ENCODE assay signal across 24 cellular contexts in genomic region chr6:84442241-84442640, GRCh38.
"Had no signal": no experiment of that assay in that cellular context is flagged by ENCODE, and none has a peak within 500 bp of the region (broad histone marks: within the 10 kb centered on the region; RNA-seq: fewer than 3 reads in every experiment).

No MANE protein-coding gene starts in this region.

- H3K9me3 ChIP-seq: left ventricle myocardium inferior, neutrophil, right atrium auricular region, right lobe of liver, stomach, suprapubic skin, thoracic aorta, tibial artery, upper lobe of right lung had no signal

- H3K36me3 ChIP-seq: left ventricle myocardium inferior, neutrophil, right atrium auricular region, right lobe of liver, stomach, suprapubic skin, thoracic aorta, tibial artery, upper lobe of right lung had no signal

- H3K27ac ChIP-seq: hepatocyte, left ventricle myocardium inferior, neutrophil, parathyroid adenoma, right atrium auricular region, right lobe of liver, skin epidermis, stomach, suprapubic skin, thoracic aorta, tibial artery, upper lobe of right lung had no signal

- DNase-seq: islet precursor cell; left ventricle myocardium inferior; midbrain; naive thymus-derived CD8-positive, alpha-beta T cell; occipital lobe; right lobe of liver; stimulated activated CD4-positive, alpha-beta T cell treated with anti-CD3 and anti-CD28 coated beads, Interleukin-12 subunit alpha, Interleukin-12 subunit beta, amount 100 ng/mL, for 4 hours; stimulated activated CD4-positive, alpha-beta T cell treated with anti-CD3 and anti-CD28 coated beads, Interleukin-15, amount 100 ng/mL, for 24 hours; stimulated activated CD4-positive, alpha-beta T cell treated with anti-CD3 and anti-CD28 coated beads, Interleukin-2, amount 100 ng/mL, for 24 hours; stimulated activated CD4-positive, alpha-beta T cell treated with anti-CD3 and anti-CD28 coated beads, Interleukin-4, amount 100 ng/mL, for 1 hour; stimulated activated naive B cell treated with anti-CD40 and anti-IgM and Interleukin-4, amounts not matched to agents 10 μg/mL and 1 μg/mL and 100 μg/mL, for 72 hours; stimulated activated naive CD8-positive, alpha-beta T cell treated with anti-CD3 and anti-CD28 coated beads, Interleukin-15, Interleukin-2, amounts not matched to agents 100 U/mL and 50 U/mL, for 24 hours; stomach; tibial artery; trophoblast cell; upper lobe of right lung had no signal

- H3K9ac ChIP-seq: parathyroid adenoma had no signal

- H3K4me1 ChIP-seq: left ventricle myocardium inferior, parathyroid adenoma, right atrium auricular region, right lobe of liver, stomach, suprapubic skin, upper lobe of right lung had no signal

- H3K4me2 ChIP-seq: hepatocyte had no signal

- H2AFZ ChIP-seq: hepatocyte, parathyroid adenoma had no signal

- H3K4me3 ChIP-seq: hepatocyte, left ventricle myocardium inferior, lung, right atrium auricular region, right lobe of liver, skin epidermis, stomach, suprapubic skin, thoracic aorta, tibial artery, upper lobe of right lung had no signal

- H3K79me2 ChIP-seq: hepatocyte, parathyroid adenoma had no signal

- H3K27me3 ChIP-seq: hepatocyte, neutrophil, right atrium auricular region, right lobe of liver, stomach, suprapubic skin, tibial artery, upper lobe of right lung had no signal
